1 cellular context compared by ENCODE assay signal in genomic region chr1:37859507-37860345, GRCh38.
TF ChIP-seq lines count a peak whose summit lies in the region.

Gene MTF1, minus strand, starts transcription at chr1:37859592. Its CDS starts 1,934 bp downstream, at chr1:37857658.

TF ChIP-seq in HepG2, 621 proteins besides CTCF, POLR2A, EP300 and RAD21 (continued from another document and continues in another):
- TF ChIP-seq ARID4A (CRISPR knock-in tag; IDR thresholded peaks at IDR 0.05; ENCODE audit: borderline replicate concordance) (peak; percentile 90), SCMH1 (CRISPR knock-in tag; IDR thresholded peaks at IDR 0.05; ENCODE audit: borderline replicate concordance) (no peak), ZNF367 (CRISPR knock-in tag; IDR thresholded peaks at IDR 0.05; ENCODE audit: borderline replicate concordance) (no peak), CBX5 (CRISPR knock-in tag; IDR thresholded peaks at IDR 0.05; ENCODE audit: borderline replicate concordance) (no peak), ZNF18 (CRISPR knock-in tag; IDR thresholded peaks at IDR 0.05; ENCODE audit: insufficient replicate concordance) (no peak), BCL3 (CRISPR knock-in tag; IDR thresholded peaks at IDR 0.05) (no peak; the same call in 1 of the 2 replicates), FOXO1 (CRISPR knock-in tag; IDR thresholded peaks at IDR 0.05) (no peak), ZNF772 (CRISPR knock-in tag; IDR thresholded peaks at IDR 0.05) (no peak; the same call in 1 of the 2 replicates), ZNF576 (CRISPR knock-in tag; IDR thresholded peaks at IDR 0.05) (no peak), ELF4 (CRISPR knock-in tag; IDR thresholded peaks at IDR 0.05; ENCODE audit: borderline replicate concordance) (no peak), GMEB1 (CRISPR knock-in tag; IDR thresholded peaks at IDR 0.05; ENCODE audit: borderline replicate concordance) (peak; percentile 59; the same call in 1 of the 2 replicates), ZNF138 (CRISPR knock-in tag; IDR thresholded peaks at IDR 0.05; ENCODE audit: low read depth) (no peak), ZNF704 (CRISPR knock-in tag; IDR thresholded peaks at IDR 0.05; ENCODE audit: borderline replicate concordance) (peak; percentile 90; the same call in 1 of the 2 replicates), MLLT10 (CRISPR knock-in tag; IDR thresholded peaks at IDR 0.05) (no peak), ZNF318 (CRISPR knock-in tag; IDR thresholded peaks at IDR 0.05) (no peak), ZNF589 (CRISPR knock-in tag; conservative IDR thresholded peaks at IDR 0.05) (no peak), ZNF160 (CRISPR knock-in tag; IDR thresholded peaks at IDR 0.05) (no peak), BRCA1 (CRISPR knock-in tag; IDR thresholded peaks at IDR 0.05) (no peak), TFDP2 (CRISPR knock-in tag; IDR thresholded peaks at IDR 0.05) (peak; percentile 73), ZNF740 (CRISPR knock-in tag; IDR thresholded peaks at IDR 0.05) (0 out of 2 replicates have a peak, but pooled peaks have one; percentile 5), ZBTB38 (CRISPR knock-in tag; IDR thresholded peaks at IDR 0.05) (no peak; the same call in 1 of the 2 replicates), NFRKB (IDR thresholded peaks at IDR 0.05) (no peak), ZNF652 (CRISPR knock-in tag; IDR thresholded peaks at IDR 0.05; ENCODE audit: borderline replicate concordance, low read depth) (no peak), ZNF850 (CRISPR knock-in tag; conservative IDR thresholded peaks at IDR 0.05) (no peak), ZNF678 (CRISPR knock-in tag; IDR thresholded peaks at IDR 0.05) (no peak), ATM (IDR thresholded peaks at IDR 0.05; ENCODE audit: borderline replicate concordance) (no peak), JARID2 (CRISPR knock-in tag; IDR thresholded peaks at IDR 0.05; ENCODE audit: insufficient replicate concordance) (no peak), FOXJ3 (CRISPR knock-in tag; IDR thresholded peaks at IDR 0.05; ENCODE audit: borderline replicate concordance) (no peak), ZNF530 (CRISPR knock-in tag; IDR thresholded peaks at IDR 0.05; ENCODE audit: low read depth) (no peak), BCLAF1 (IDR thresholded peaks at IDR 0.05) (no peak), U2AF1 (optimal IDR thresholded peaks at IDR 0.05; ENCODE audit: low read depth, low read length) (no peak)
